ENCODE assay signal across 2 cellular contexts in genomic region chr12:65835256-65835655, GRCh38.
TF ChIP-seq lines count a peak whose summit lies in the region.

No MANE protein-coding gene starts in this region.

TF ChIP-seq in HCT116, 20 proteins besides CTCF, POLR2A, EP300 and RAD21:
- TF ChIP-seq SRF (IDR thresholded peaks at IDR 0.05; ENCODE audit: low read depth) (0 out of 2 replicates have a peak, but pooled peaks have one; percentile 17), FOSL1 (IDR thresholded peaks at IDR 0.05; ENCODE audit: low read depth) (0 out of 2 replicates have a peak, but pooled peaks have one; percentile 7), EZH2phosphoT487 (IDR thresholded peaks at IDR 0.05; ENCODE audit: borderline replicate concordance) (no peak), SIN3A (IDR thresholded peaks at IDR 0.05; ENCODE audit: low read depth) (no peak), ELF1 (IDR thresholded peaks at IDR 0.05; ENCODE audit: borderline replicate concordance, low read depth) (no peak), ZBTB33 (IDR thresholded peaks at IDR 0.05; ENCODE audit: extremely low read depth, insufficient replicate concordance, low read length) (no peak), TCF7L2 (IDR thresholded peaks at IDR 0.05; ENCODE audit: borderline replicate concordance, extremely low read depth, insufficient read depth, insufficient read length) (no peak), ZFX (IDR thresholded peaks at IDR 0.05) (no peak), ATF3 (IDR thresholded peaks at IDR 0.05) (no peak), POLR2AphosphoS5 (IDR thresholded peaks at IDR 0.05; ENCODE audit: low read depth, low read length) (peak; percentile 55), SP1 (IDR thresholded peaks at IDR 0.05; ENCODE audit: low read depth) (no peak), CEBPB (IDR thresholded peaks at IDR 0.05; ENCODE audit: low read depth) (0 out of 2 replicates have a peak, but pooled peaks have one; percentile 5), MAX (IDR thresholded peaks at IDR 0.05) (no peak; the same call in 1 of the 2 replicates), YY1 (IDR thresholded peaks at IDR 0.05; ENCODE audit: extremely low read depth, insufficient replicate concordance, low read depth, low read length) (no peak), REST (IDR thresholded peaks at IDR 0.05; ENCODE audit: low read depth) (no peak), EZH2 (IDR thresholded peaks at IDR 0.05) (no peak), EGR1 (IDR thresholded peaks at IDR 0.05; ENCODE audit: low read depth) (no peak), ZNF274 (IDR thresholded peaks at IDR 0.05; ENCODE audit: low read depth, low read length) (no peak), JUND (IDR thresholded peaks at IDR 0.05) (0 out of 2 replicates have a peak, but pooled peaks have one; percentile 4), CBX3 (IDR thresholded peaks at IDR 0.05; ENCODE audit: low read depth) (no peak)

TF ChIP-seq in GM23338, 12 proteins besides CTCF, POLR2A, EP300 and RAD21:
- no peak for TF ChIP-seq NANOG (IDR thresholded peaks at IDR 0.05; ENCODE audit: borderline replicate concordance)
- TF ChIP-seq REST (IDR thresholded peaks at IDR 0.05; ENCODE audit: unreplicated experiment) = no peak
- no peak for TF ChIP-seq EZH2phosphoT487 (IDR thresholded peaks at IDR 0.05; ENCODE audit: unreplicated experiment)
- no peak for TF ChIP-seq ZNF462 (CRISPR knock-in tag; IDR thresholded peaks at IDR 0.05)
- no peak for TF ChIP-seq EZH2 (IDR thresholded peaks at IDR 0.05; ENCODE audit: low read depth, unreplicated experiment)
- TF ChIP-seq POLR2AphosphoS5 (IDR thresholded peaks at IDR 0.05; ENCODE audit: low read depth) = no peak
- no peak for TF ChIP-seq ETS1 (IDR thresholded peaks at IDR 0.05)
- no peak for TF ChIP-seq CREB1 (CRISPR knock-in tag; IDR thresholded peaks at IDR 0.05; ENCODE audit: low read depth)
- no peak for TF ChIP-seq STAT1 (IDR thresholded peaks at IDR 0.05; ENCODE audit: unreplicated experiment)
- TF ChIP-seq JUNB (IDR thresholded peaks at IDR 0.05; ENCODE audit: unreplicated experiment) = no peak
- TF ChIP-seq ZNF331 (CRISPR knock-in tag; IDR thresholded peaks at IDR 0.05; ENCODE audit: low read depth) = no peak
- TF ChIP-seq ZNF114 (CRISPR knock-in tag; IDR thresholded peaks at IDR 0.05) = no peak
